ENCODE assay signal across 8 cellular contexts in genomic region chr21:46226920-46227599, GRCh38. TPM values are rescaled to one million over a fixed set of nuclear protein-coding genes. Genes with fewer than 3 reads are reported as not detected.
DNase-seq lines count a peak whose midpoint lies in the region; ATAC-seq, FAIRE-seq and TF ChIP-seq lines count a peak whose summit lies in the region.

No MANE protein-coding gene starts in this region.

- peak overlapping the region; percentile 91 for H3K4me3 ChIP-seq in HUES6 (ENCODE audit: low read depth, low read length)
- peak overlapping the region; percentile 89 for H3K4me3 ChIP-seq in astrocyte (ENCODE audit: insufficient read depth, low read depth, low read length)
- no peak overlapping the region for H3K4me3 ChIP-seq in thymus (ENCODE audit: low read length)

- WGBS in thymus, result 85% methylated on average over 4 of the region's 4 CpGs

- H3K9ac ChIP-seq in HUES6 (ENCODE audit: low read length) (peak overlapping the region; percentile 84), astrocyte (ENCODE audit: low read length) (peak overlapping the region; percentile 84)

- peaks cover 12% of the 10 kb centered on the region; the same call in 1 of the 2 replicates for H3K4me1 ChIP-seq in HUES6 (ENCODE audit: control insufficient read depth, insufficient read depth, low read length)
- peaks cover 22% of the 10 kb centered on the region for H3K4me1 ChIP-seq in astrocyte (ENCODE audit: insufficient read depth, low read length)
- peaks cover 12% of the 10 kb centered on the region for H3K4me1 ChIP-seq in thymus (ENCODE audit: control insufficient read depth, insufficient read depth, low read length)

- peak overlapping the region; percentile 88 for H3K4me3 Mint-ChIP-seq in astrocyte (ENCODE audit: unreplicated experiment)

- H3K9me3 ChIP-seq in HUES6 (ENCODE audit: control insufficient read depth, insufficient read depth, low read depth, low read length) (peaks cover 23% of the 10 kb centered on the region), astrocyte (ENCODE audit: insufficient read depth, low read depth, low read length) (no peaks in the 10 kb centered on the region), thymus (ENCODE audit: control insufficient read depth) (no peaks in the 10 kb centered on the region)

- H3K27ac ChIP-seq in HUES6 (ENCODE audit: low read depth, low read length) (no peak overlapping the region), astrocyte (ENCODE audit: low read depth, low read length) (no peak overlapping the region), layer of hippocampus (ENCODE audit: low read depth, low read length) (peak overlapping the region; percentile 94), thymus (ENCODE audit: low read depth) (peak overlapping the region; percentile 39)

- DNase-seq in DMS79 (lab: John Stamatoyannopoulos, UW) (peak; percentile 9), astrocyte (ENCODE audit: low read depth) (peak; percentile 35)
- no peak for DNase-seq in activated CD4-positive, alpha-beta T cell treated with anti-CD3 and anti-CD28 coated beads, Interleukin-2, amount 50 U/mL, for 1 hour

- no peak for ATAC-seq in HG02970 (IDR thresholded peaks at IDR 0.05; ENCODE audit: low FRiP score, unreplicated experiment)
- ATAC-seq in GM19397 (IDR thresholded peaks at IDR 0.05; ENCODE audit: unreplicated experiment), result no peak

- peaks cover 49% of the 10 kb centered on the region for H4K20me1 ChIP-seq in astrocyte (ENCODE audit: insufficient read depth, low read length)

- no peak for TF ChIP-seq CTCF in astrocyte (IDR thresholded peaks at IDR 0.05; ENCODE audit: insufficient read depth, low read depth, low read length)

- peaks cover 28% of the 10 kb centered on the region for H3K4me1 Mint-ChIP-seq in astrocyte (ENCODE audit: low read depth, unreplicated experiment)

- H3K27ac Mint-ChIP-seq in astrocyte (ENCODE audit: unreplicated experiment), result peak overlapping the region; percentile 85

- no peak for FAIRE-seq in astrocyte (lab: Jason Lieb, UNC)

- no peaks in the 10 kb centered on the region for H3K27me3 Mint-ChIP-seq in astrocyte (ENCODE audit: low read depth, unreplicated experiment)

- no peak overlapping the region for H2AFZ ChIP-seq in astrocyte (ENCODE audit: low read depth, low read length)

- peak overlapping the region; percentile 92 for H3K4me2 ChIP-seq in astrocyte (ENCODE audit: low read length)

- peaks cover 12% of the 10 kb centered on the region for H3K36me3 Mint-ChIP-seq in astrocyte (ENCODE audit: low read depth, unreplicated experiment)

- H3K9me3 Mint-ChIP-seq in astrocyte (ENCODE audit: unreplicated experiment), result no peaks in the 10 kb centered on the region

- H3K79me2 ChIP-seq in astrocyte (ENCODE audit: insufficient read depth, low read length), result peaks cover 52% of the 10 kb centered on the region

- peaks cover 45% of the 10 kb centered on the region for H3K36me3 ChIP-seq in HUES6 (ENCODE audit: control insufficient read depth, insufficient read depth, low read length)
- H3K36me3 ChIP-seq in astrocyte (ENCODE audit: insufficient read depth, low read length), result peaks cover 5% of the 10 kb centered on the region
- peaks cover 8% of the 10 kb centered on the region for H3K36me3 ChIP-seq in thymus (ENCODE audit: control insufficient read depth, insufficient read depth)

- H3K27me3 ChIP-seq in HUES6 (ENCODE audit: control insufficient read depth, insufficient read depth, low read length) (no peaks in the 10 kb centered on the region), astrocyte (ENCODE audit: insufficient read depth, low read length) (no peaks in the 10 kb centered on the region), layer of hippocampus (ENCODE audit: control insufficient read depth, insufficient read depth, low read length) (no peaks in the 10 kb centered on the region), thymus (ENCODE audit: control insufficient read depth, insufficient read depth) (no peaks in the 10 kb centered on the region)

RNA-seq across cellular contexts. Expression of gene LSS, which starts 1.5 kb away (rescaled TPM):
- 58.1 and 83.2 TPM in 2 replicates for total RNA-seq in astrocyte
- 14.9 TPM for polyA plus RNA-seq in thymus

RNA-seq across cellular contexts. Expression of gene SPATC1L, which starts 42.8 kb away (rescaled TPM):
- 15.8 and 17.8 TPM in 2 replicates for total RNA-seq in astrocyte
- polyA plus RNA-seq in thymus, result 9.6 TPM

RNA-seq across cellular contexts. Expression of gene MCM3AP, which starts 58.4 kb away (rescaled TPM):
- 84.2 and 86.7 TPM in 2 replicates for total RNA-seq in astrocyte
- polyA plus RNA-seq in thymus, result 80.4 TPM

RNA-seq across cellular contexts. Expression of gene YBEY, which starts 59.1 kb away (rescaled TPM):
- 13.5 and 16.8 TPM in 2 replicates for total RNA-seq in astrocyte
- polyA plus RNA-seq in thymus, result 27.8 TPM

Comparison
In these comparisons a context has a peak if more than half of its experiments do, and no peak if none do; other contexts are left out.
1. H3K27ac ChIP-seq: peak in layer of hippocampus (single experiment) and thymus (single experiment); none in HUES6 (single experiment) and astrocyte (single experiment).